26 cellular contexts compared by ENCODE assay signal in genomic region chr7:21125297-21125696, GRCh38.
"Had no signal": no experiment of that assay in that cellular context is flagged by ENCODE, and none has a peak within 500 bp of the region (broad histone marks: within the 10 kb centered on the region; RNA-seq: fewer than 3 reads in every experiment).

No MANE protein-coding gene starts in this region.

- H3K4me3 ChIP-seq: cardiac muscle cell, MG63 had no signal

- H3K27me3 ChIP-seq: brain microvascular endothelial cell, cardiac muscle cell, MG63 had no signal

- H3K4me1 Mint-ChIP-seq: activated CD4-positive, alpha-beta T cell treated with anti-CD3 and anti-CD28 coated beads, Interleukin-2, amount 10 ng/mL, durations not matched to agents 7 days and 5 days; activated naive CD4-positive, alpha-beta T cell treated with anti-CD3 and anti-CD28 coated beads, Interleukin-2, amount 10 ng/mL, durations not matched to agents 7 days and 5 days; activated T-helper 17 cell treated with anti-CD3 and anti-CD28 coated beads, Interleukin-2, amount 50 U/mL, for 72 hours had no signal

- H3K27ac Mint-ChIP-seq: activated CD4-positive, alpha-beta memory T cell treated with anti-CD3 and anti-CD28 coated beads for 36 hours; activated CD4-positive, alpha-beta T cell treated with anti-CD3 and anti-CD28 coated beads, Interleukin-2, amount 10 ng/mL, durations not matched to agents 7 days and 5 days; activated naive CD4-positive, alpha-beta T cell treated with anti-CD3 and anti-CD28 coated beads, Interleukin-2, amount 10 ng/mL, durations not matched to agents 7 days and 5 days; activated naive CD8-positive, alpha-beta T cell treated with anti-CD3 and anti-CD28 coated beads for 36 hours; activated T-helper 17 cell treated with anti-CD3 and anti-CD28 coated beads, Interleukin-2, amount 50 U/mL, for 72 hours; IgD-negative memory B cell had no signal

- DNase-seq: activated CD4-positive, alpha-beta memory T cell treated with anti-CD3 and anti-CD28 coated beads for 36 hours; activated CD4-positive, alpha-beta T cell treated with anti-CD3 and anti-CD28 coated beads, Interleukin-2, amount 10 ng/mL, durations not matched to agents 7 days and 5 days; activated CD4-positive, CD25-positive, alpha-beta regulatory T cell; activated CD8-positive, alpha-beta memory T cell treated with anti-CD3 and anti-CD28 coated beads for 24 hours; activated gamma-delta T cell; activated naive CD4-positive, alpha-beta T cell treated with anti-CD3 and anti-CD28 coated beads, Interleukin-2, amount 10 ng/mL, durations not matched to agents 7 days and 5 days; activated naive CD8-positive, alpha-beta T cell treated with anti-CD3 and anti-CD28 coated beads for 36 hours; activated T-cell treated with anti-CD3 and anti-CD28 coated beads, Interleukin-2, amount 50 U/mL, for 4 hours; brain microvascular endothelial cell; KG1; MG63; MV-4-11; NCI-H1105; NCI-H1436; NCI-H187 treated with DMSO at 0.1 percent for 48 hours; NCI-H2081 treated with DMSO at 0.1 percent for 48 hours; NCI-H2227 treated with DMSO at 0.1 percent for 48 hours; NCI-H446 treated with DMSO at 0.1 percent for 48 hours; NCI-H524 treated with DMSO at 0.1 percent for 48 hours; NCI-H82; SIG-M5; T-helper 2 cell; T1000 had no signal

- H3K9me3 ChIP-seq: MG63 had no signal

- H3K36me3 ChIP-seq: brain microvascular endothelial cell, cardiac muscle cell, MG63 had no signal

- H3K36me3 Mint-ChIP-seq: activated CD4-positive, alpha-beta memory T cell treated with anti-CD3 and anti-CD28 coated beads for 36 hours; activated naive CD4-positive, alpha-beta T cell treated with anti-CD3 and anti-CD28 coated beads, Interleukin-2, amount 10 ng/mL, durations not matched to agents 7 days and 5 days; activated naive CD8-positive, alpha-beta T cell treated with anti-CD3 and anti-CD28 coated beads for 36 hours; IgD-negative memory B cell had no signal

- H3K9me3 Mint-ChIP-seq: activated CD4-positive, alpha-beta memory T cell treated with anti-CD3 and anti-CD28 coated beads for 36 hours; activated CD4-positive, alpha-beta T cell treated with anti-CD3 and anti-CD28 coated beads, Interleukin-2, amount 10 ng/mL, durations not matched to agents 7 days and 5 days; activated naive CD4-positive, alpha-beta T cell treated with anti-CD3 and anti-CD28 coated beads, Interleukin-2, amount 10 ng/mL, durations not matched to agents 7 days and 5 days; activated naive CD8-positive, alpha-beta T cell treated with anti-CD3 and anti-CD28 coated beads for 36 hours; activated T-cell treated with anti-CD3 and anti-CD28 coated beads, Interleukin-2, amount 50 U/mL, for 4 hours; activated T-helper 17 cell treated with anti-CD3 and anti-CD28 coated beads, Interleukin-2, amount 50 U/mL, for 72 hours; IgD-negative memory B cell had no signal

- H3K27ac ChIP-seq: brain microvascular endothelial cell, cardiac muscle cell had no signal

- ATAC-seq: activated T-cell treated with anti-CD3 and anti-CD28 coated beads, Interleukin-2, amount 50 U/mL, for 4 hours; activated T-helper 17 cell treated with anti-CD3 and anti-CD28 coated beads, Interleukin-2, amount 50 U/mL, for 72 hours had no signal

- H3K4me3 Mint-ChIP-seq: activated CD4-positive, alpha-beta memory T cell treated with anti-CD3 and anti-CD28 coated beads for 36 hours; activated CD4-positive, alpha-beta T cell treated with anti-CD3 and anti-CD28 coated beads, Interleukin-2, amount 10 ng/mL, durations not matched to agents 7 days and 5 days; activated naive CD4-positive, alpha-beta T cell treated with anti-CD3 and anti-CD28 coated beads, Interleukin-2, amount 10 ng/mL, durations not matched to agents 7 days and 5 days; activated naive CD8-positive, alpha-beta T cell treated with anti-CD3 and anti-CD28 coated beads for 36 hours; activated T-cell treated with anti-CD3 and anti-CD28 coated beads, Interleukin-2, amount 50 U/mL, for 4 hours; activated T-helper 17 cell treated with anti-CD3 and anti-CD28 coated beads, Interleukin-2, amount 50 U/mL, for 72 hours; IgD-negative memory B cell had no signal
